In genomic region chr1:226551299-226551698, GRCh38 we compare ENCODE assay signal across 21 cellular contexts. TPM values are rescaled to one million over a fixed set of nuclear protein-coding genes. Genes with fewer than 3 reads are reported as not detected.
A peak's percentile ranks its signal among the peaks of the same experiment; 100 is the strongest.
DNase-seq lines count a peak whose midpoint lies in the region; ATAC-seq, FAIRE-seq and TF ChIP-seq lines count a peak whose summit lies in the region.
"Had no signal": no experiment of that assay in that cellular context is flagged by ENCODE, and none has a peak within 500 bp of the region (broad histone marks: within the 10 kb centered on the region; RNA-seq: fewer than 3 reads in every experiment).

No MANE protein-coding gene starts in this region.

- POLR2A ChIA-PET in H1 (lab: Charles Lee; ENCODE audit: partially characterized antibody) = interaction anchor here (0.6 to 1.4 kb wide), 2 partner anchors 9 to 123 kb away, joined by 3 to 4 read pairs; no protein-coding TSS in a partner anchor

- no peak overlapping the region for H2BK20ac ChIP-seq in H1 (ENCODE audit: low read length)

- H3K23me2 ChIP-seq in H1 (ENCODE audit: low read depth, low read length) = peaks cover 9% of the 10 kb centered on the region; the same call in 1 of the 2 replicates

- no peak overlapping the region for H4K91ac ChIP-seq in H1 (replicated peaks; ENCODE audit: insufficient read length, low read length)

- ATAC-seq in GM21423 (IDR thresholded peaks at IDR 0.05; ENCODE audit: unreplicated experiment) = no peak

- TF ChIP-seq RAD21 in H1 (IDR thresholded peaks at IDR 0.05 in 1 of 2, conservative IDR thresholded peaks at IDR 0.05 in 1 of 2; ENCODE audit: low read depth in 2 of 2, low read length in 2 of 2) = no peak

- H3K36me3 ChIP-seq in H1 (ENCODE audit: control insufficient read depth in 2 of 4, insufficient read depth in 4 of 4, low read length in 3 of 4) = no peaks in the 10 kb centered on the region
- no peaks in the 10 kb centered on the region for H3K36me3 ChIP-seq in tibial nerve

- DNase-seq in COR-L47 (lab: John Stamatoyannopoulos, UW) (peak; percentile 76), DMS79 treated with DMSO at 0.1 percent for 48 hours (lab: John Stamatoyannopoulos, UW) (peak; percentile 94), NCI-H345 (lab: John Stamatoyannopoulos, UW) (peak; percentile 76), H1 (ENCODE audit: low read depth in 1 of 2, low spot score in 2 of 2) (no peak), tibial nerve (ENCODE audit: low spot score in 2 of 2) (no peak), putamen (ENCODE audit: low spot score) (no peak), GM20000 (ENCODE audit: low spot score) (no peak)
- DNase-seq: activated CD4-positive, alpha-beta T cell treated with anti-CD3 and anti-CD28 coated beads for 48 hours; activated CD8-positive, alpha-beta memory T cell treated with anti-CD3 and anti-CD28 coated beads, Interleukin-2, amount 50 U/mL, for 4 hours; activated effector memory CD4-positive, alpha-beta T cell treated with Interleukin-2 at 50 U/mL for 16 hours; amniotic stem cell; foreskin melanocyte; hippocampal formation; naive B cell; NCI-H1048; SW 1271; trophoblast cell had no signal

- H3K27me3 ChIP-seq in H1 (replicated peaks in 1 of 4; ENCODE audit: control insufficient read depth in 3 of 4, extremely low read depth in 1 of 4, insufficient read depth in 3 of 4, low read length in 3 of 4) = peaks cover 10 to 42% (median 35%) of the 10 kb centered on the region in 4 experiments
- no peaks in the 10 kb centered on the region for H3K27me3 ChIP-seq in tibial nerve

- H3K9me3 ChIP-seq in H1 (ENCODE audit: insufficient read depth in 2 of 2, low read depth in 1 of 2, low read length in 1 of 2) (no peaks in the 10 kb centered on the region), tibial nerve (no peaks in the 10 kb centered on the region)

- no peak overlapping the region for H4K8ac ChIP-seq in H1 (ENCODE audit: extremely low read depth, insufficient read depth, low read length)

- 65% methylated on average over 2 of the region's 2 CpGs; no CpG with 5 or more reads in 1 of the 2 experiments for WGBS in H1 (ENCODE audit: extremely low coverage in 1 of 2, insufficient coverage in 1 of 2, insufficient read length in 1 of 2, insufficient replicate concordance in 2 of 2, low coverage in 1 of 2, low lambda C conversion rate in 2 of 2, missing lambda C conversion rate in 1 of 2), 2 experiments
- 25 to 51% methylated on average over 1 to 2 of the region's 2 CpGs for WGBS in tibial nerve, 2 donors

- no peak overlapping the region for H3K14ac ChIP-seq in H1 (ENCODE audit: insufficient read length)

- H2AK5ac ChIP-seq in H1 (ENCODE audit: low read depth, low read length) = no peak overlapping the region

- 0 out of 2 replicates have a peak overlapping the region, but pooled peaks have one; percentile 12 for H2BK15ac ChIP-seq in H1 (ENCODE audit: low read length)

- no peak overlapping the region for H2AFZ ChIP-seq in H1 (ENCODE audit: low read length)
- H2AFZ ChIP-seq: GM23338, parathyroid adenoma had no signal

- no peak overlapping the region for H3K9ac ChIP-seq in H1 (replicated peaks in 1 of 4; ENCODE audit: extremely low read depth in 1 of 4, low read depth in 3 of 4, low read length in 3 of 4)
- H3K9ac ChIP-seq: parathyroid adenoma had no signal

- no peaks in the 10 kb centered on the region for H3K79me2 ChIP-seq in H1 (ENCODE audit: control insufficient read depth in 1 of 2, insufficient read depth in 2 of 2, low read length in 2 of 2)
- H3K79me2 ChIP-seq: parathyroid adenoma had no signal

- H3K18ac ChIP-seq in H1 (ENCODE audit: extremely low read depth, low read length) = no peak overlapping the region

- H2BK120ac ChIP-seq in H1 (replicated peaks; ENCODE audit: low read depth, low read length) = no peak overlapping the region

- H3K4me3 ChIP-seq in H1 (ENCODE audit: extremely low read depth in 1 of 4, insufficient read depth in 2 of 4, low read depth in 3 of 4, low read length in 4 of 4) (no peak overlapping the region), tibial nerve (no peak overlapping the region)
- H3K4me3 ChIP-seq: GM23338 had no signal

- TF ChIP-seq EP300 in H1 (IDR thresholded peaks at IDR 0.05; ENCODE audit: borderline replicate concordance in 1 of 2, low read depth in 2 of 2, low read length in 2 of 2) (no peak), tibial nerve (IDR thresholded peaks at IDR 0.05) (no peak)

- CTCF ChIA-PET in H1 (lab: Charles Lee; ENCODE audit: partially characterized antibody) = interaction anchor here (0.6 to 6.7 kb wide), 24 partner anchors 10 to 777 kb away, joined by 3 to 71 read pairs (median 4); no protein-coding TSS in a partner anchor

- H4K20me1 ChIP-seq in H1 (replicated peaks in 1 of 2; ENCODE audit: control insufficient read depth in 1 of 2, insufficient read depth in 2 of 2, low read length in 2 of 2) = peaks cover 0 to 6% of the 10 kb centered on the region in 2 experiments

- no peak overlapping the region for H4K5ac ChIP-seq in H1 (ENCODE audit: insufficient read length, low read depth, low read length)

- H3K79me1 ChIP-seq in H1 (ENCODE audit: low read depth, low read length) = no peaks in the 10 kb centered on the region

- no peak overlapping the region for H2BK12ac ChIP-seq in H1 (ENCODE audit: low read depth, low read length)

- H3K4me1 ChIP-seq in H1 (replicated peaks in 1 of 4; ENCODE audit: control insufficient read depth in 3 of 4, insufficient read depth in 4 of 4, low read length in 3 of 4) = peaks cover 3 to 24% (median 14%) of the 10 kb centered on the region in 4 experiments
- H3K4me1 ChIP-seq in tibial nerve = peaks cover 0 to 42% (median 16%) of the 10 kb centered on the region in 4 donors
- H3K4me1 ChIP-seq: parathyroid adenoma had no signal

- H3K27ac ChIP-seq in H1 (ENCODE audit: low read depth, low read length) (no peak overlapping the region), tibial nerve (no peak overlapping the region)
- H3K27ac ChIP-seq: parathyroid adenoma had no signal

- H3K23ac ChIP-seq in H1 (ENCODE audit: insufficient read length) = no peak overlapping the region

- no peak overlapping the region for H3K4me2 ChIP-seq in H1 (ENCODE audit: insufficient read depth in 1 of 2, low read depth in 2 of 2, low read length in 2 of 2)
- H3K4me2 ChIP-seq: GM23338 had no signal

- TF ChIP-seq POLR2A in H1 (IDR thresholded peaks at IDR 0.05; ENCODE audit: control extremely low read depth in 1 of 2, low read depth in 2 of 2, low read length in 2 of 2) (no peak), tibial nerve (IDR thresholded peaks at IDR 0.05) (no peak)

- no peak overlapping the region for H2BK5ac ChIP-seq in H1 (ENCODE audit: low read depth, low read length)

- no peak for FAIRE-seq in H1 (lab: Jason Lieb, UNC)
- FAIRE-seq: keratinocyte had no signal

- no peak for TF ChIP-seq CTCF in H1 (IDR thresholded peaks at IDR 0.05; ENCODE audit: control extremely low read depth in 1 of 3, insufficient read depth in 1 of 3, low read depth in 1 of 3, low read length in 3 of 3)
- TF ChIP-seq CTCF in tibial nerve (IDR thresholded peaks at IDR 0.05) = no peak
- TF ChIP-seq CTCF in GM20000 (IDR thresholded peaks at IDR 0.05; ENCODE audit: extremely low read depth, missing control alignments) = no peak

- H3K4ac ChIP-seq in H1 (replicated peaks; ENCODE audit: insufficient read length, low read depth, low read length) = no peak overlapping the region

- no peak overlapping the region for H3K56ac ChIP-seq in H1 (replicated peaks; ENCODE audit: insufficient read length, low read depth, low read length)

TF ChIP-seq in H1, 55 proteins besides CTCF, POLR2A, EP300 and RAD21 (continues in another document):
- TF ChIP-seq ATF2 (IDR thresholded peaks at IDR 0.05; ENCODE audit: low read length) = no peak
- no peak for TF ChIP-seq CTBP2 (IDR thresholded peaks at IDR 0.05; ENCODE audit: borderline replicate concordance, insufficient read depth, insufficient read length, low read length)
- no peak for TF ChIP-seq CBX5 (IDR thresholded peaks at IDR 0.05; ENCODE audit: low read depth, low read length)
- TF ChIP-seq YY1 (IDR thresholded peaks at IDR 0.05; ENCODE audit: low read depth, low read length) = no peak
- no peak for TF ChIP-seq KDM1A (IDR thresholded peaks at IDR 0.05; ENCODE audit: borderline replicate concordance, low read length)
- TF ChIP-seq RBBP5 (IDR thresholded peaks at IDR 0.05; ENCODE audit: borderline replicate concordance, low read depth, low read length) = no peak
- no peak for TF ChIP-seq BACH1 (IDR thresholded peaks at IDR 0.05; ENCODE audit: low read length)
- TF ChIP-seq FOSL1 (IDR thresholded peaks at IDR 0.05; ENCODE audit: insufficient read depth, low read depth, low read length) = no peak
- no peak for TF ChIP-seq POU5F1 (IDR thresholded peaks at IDR 0.05; ENCODE audit: low read depth, low read length)
- TF ChIP-seq, protein P1, sequence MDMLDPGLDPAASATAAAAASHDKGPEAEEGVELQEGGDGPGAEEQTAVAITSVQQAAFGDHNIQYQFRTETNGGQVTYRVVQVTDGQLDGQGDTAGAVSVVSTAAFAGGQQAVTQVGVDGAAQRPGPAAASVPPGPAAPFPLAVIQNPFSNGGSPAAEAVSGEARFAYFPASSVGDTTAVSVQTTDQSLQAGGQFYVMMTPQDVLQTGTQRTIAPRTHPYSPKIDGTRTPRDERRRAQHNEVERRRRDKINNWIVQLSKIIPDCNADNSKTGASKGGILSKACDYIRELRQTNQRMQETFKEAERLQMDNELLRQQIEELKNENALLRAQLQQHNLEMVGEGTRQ (IDR thresholded peaks at IDR 0.05; ENCODE audit: low read length) = no peak

RNA-seq across cellular contexts. Expression of gene STUM, which starts 2.7 kb away (rescaled TPM):
- total RNA-seq in H1 (2021; fragmentation: NEBNext Ultra II Directional; extraction: Animal tissue kit (Norgen Biotek cat#: 25700)) = 1.2 and 1.3 TPM in 2 replicates
- polyA plus RNA-seq in H1 (2011; rRNA removed) = 0.76 and 0.85 TPM in 2 replicates
- 1.1 TPM for polyA plus RNA-seq in H1 (2011; cell fraction: cytosol; rRNA removed)
- 3.4 TPM for polyA plus RNA-seq in H1 (2011; cell fraction: nucleus; rRNA removed)
- 0.66 to 0.97 TPM (median 0.83 TPM) in 4 replicates for polyA plus RNA-seq in H1 (2012, experiment 1 of 2)
- polyA plus RNA-seq in H1 (2012, experiment 2 of 2) = 0.45 TPM
- 0.55 TPM for polyA plus RNA-seq in H1 (2013, experiment 1 of 2)
- 0.53 TPM for polyA plus RNA-seq in H1 (2013, experiment 2 of 2)
- polyA minus RNA-seq in H1 (2011; rRNA and poly(A)+ RNA removed) = 0.61 and 0.66 TPM in 2 replicates
- polyA minus RNA-seq in H1 (2011; cell fraction: cytosol; rRNA and poly(A)+ RNA removed) = 0.15 TPM
- 1.00 TPM for polyA minus RNA-seq in H1 (2011; cell fraction: nucleus; rRNA and poly(A)+ RNA removed)
- 1 to 10 TPM; 4.8 to 7.5 (median 6.9) TPM for total RNA-seq in tibial nerve

Comparison
In these comparisons a context has a peak if more than half of its experiments do, and no peak if none do; other contexts are left out.
1. DNase-seq: peak in COR-L47 (single experiment), DMS79 treated with DMSO at 0.1 percent for 48 hours (single experiment) and NCI-H345 (single experiment); none in H1 (0 of 2), tibial nerve (0 of 2), putamen (single experiment) and GM20000 (single experiment).